Comparison of ENCODE assay signal across 3 cellular contexts in genomic region chr3:14453841-14454630, GRCh38.
TF ChIP-seq lines count a peak whose summit lies in the region.

No MANE protein-coding gene starts in this region.

TF ChIP-seq in IMR-90, 13 proteins besides CTCF, POLR2A, EP300 and RAD21:
- no peak for TF ChIP-seq FOS (IDR thresholded peaks at IDR 0.05; ENCODE audit: low read depth, low read length)
- TF ChIP-seq USF2 (IDR thresholded peaks at IDR 0.05; ENCODE audit: low read depth, low read length) = no peak
- TF ChIP-seq CHD1 (IDR thresholded peaks at IDR 0.05; ENCODE audit: low read depth, low read length) = no peak
- TF ChIP-seq CEBPB (IDR thresholded peaks at IDR 0.05; ENCODE audit: low read depth, low read length) = no peak
- TF ChIP-seq NFE2L2 (IDR thresholded peaks at IDR 0.05; ENCODE audit: low read depth, low read length) = no peak
- TF ChIP-seq BHLHE40 (IDR thresholded peaks at IDR 0.05; ENCODE audit: low read depth, low read length) = no peak
- no peak for TF ChIP-seq RFX5 (IDR thresholded peaks at IDR 0.05; ENCODE audit: low read depth, low read length)
- TF ChIP-seq MXI1 (IDR thresholded peaks at IDR 0.05; ENCODE audit: borderline replicate concordance, low read depth, low read length) = no peak
- no peak for TF ChIP-seq MAZ (IDR thresholded peaks at IDR 0.05; ENCODE audit: borderline replicate concordance, low read depth, low read length)
- no peak for TF ChIP-seq MAFK (IDR thresholded peaks at IDR 0.05; ENCODE audit: low read depth, low read length)
- TF ChIP-seq RCOR1 (IDR thresholded peaks at IDR 0.05; ENCODE audit: insufficient replicate concordance, low read length) = no peak
- TF ChIP-seq SMC3 (IDR thresholded peaks at IDR 0.05; ENCODE audit: low read depth, low read length) = no peak
- no peak for TF ChIP-seq ELK1 (IDR thresholded peaks at IDR 0.05; ENCODE audit: borderline replicate concordance, low read depth, low read length)

TF ChIP-seq in H1, 55 proteins besides CTCF, POLR2A, EP300 and RAD21:
- TF ChIP-seq KDM4A (IDR thresholded peaks at IDR 0.05; ENCODE audit: low read depth, low read length, severe bottlenecking) = no peak
- no peak for TF ChIP-seq SP2 (IDR thresholded peaks at IDR 0.05; ENCODE audit: low read length)
- TF ChIP-seq MAX (IDR thresholded peaks at IDR 0.05) = no peak
- no peak for TF ChIP-seq SUZ12 (IDR thresholded peaks at IDR 0.05; ENCODE audit: low read length)
- no peak for TF ChIP-seq SAP30 (IDR thresholded peaks at IDR 0.05; ENCODE audit: insufficient read depth, insufficient replicate concordance, low read length)
- TF ChIP-seq JUN (IDR thresholded peaks at IDR 0.05; ENCODE audit: low read depth, low read length) = no peak
- TF ChIP-seq EGR1 (IDR thresholded peaks at IDR 0.05; ENCODE audit: borderline replicate concordance, low read depth, low read length) = no peak
- no peak for TF ChIP-seq NANOG (IDR thresholded peaks at IDR 0.05; ENCODE audit: insufficient read depth, low read depth, low read length, poor library complexity, severe bottlenecking)
- no peak for TF ChIP-seq ASH2L (IDR thresholded peaks at IDR 0.05; ENCODE audit: low read length)
- no peak for TF ChIP-seq ATF3 (IDR thresholded peaks at IDR 0.05; ENCODE audit: insufficient read depth, low read depth, low read length)
- no peak for TF ChIP-seq TEAD4 (IDR thresholded peaks at IDR 0.05; ENCODE audit: low read depth, low read length)

TF ChIP-seq in HEK293T, 16 proteins besides CTCF, POLR2A, EP300 and RAD21:
- no peak for TF ChIP-seq ELF4 (IDR thresholded peaks at IDR 0.05)
- no peak for TF ChIP-seq PKNOX1 (IDR thresholded peaks at IDR 0.05)
- TF ChIP-seq CTBP1 (IDR thresholded peaks at IDR 0.05; ENCODE audit: borderline replicate concordance) = no peak
- TF ChIP-seq FOXA1 (IDR thresholded peaks at IDR 0.05) = no peak
- TF ChIP-seq BHLHE40 (IDR thresholded peaks at IDR 0.05; ENCODE audit: borderline replicate concordance) = no peak
- TF ChIP-seq FOXK2 (IDR thresholded peaks at IDR 0.05) = no peak
- TF ChIP-seq TARDBP (IDR thresholded peaks at IDR 0.05) = no peak
- TF ChIP-seq ZNF384 (IDR thresholded peaks at IDR 0.05) = no peak
